In the genomic region with DNA sequence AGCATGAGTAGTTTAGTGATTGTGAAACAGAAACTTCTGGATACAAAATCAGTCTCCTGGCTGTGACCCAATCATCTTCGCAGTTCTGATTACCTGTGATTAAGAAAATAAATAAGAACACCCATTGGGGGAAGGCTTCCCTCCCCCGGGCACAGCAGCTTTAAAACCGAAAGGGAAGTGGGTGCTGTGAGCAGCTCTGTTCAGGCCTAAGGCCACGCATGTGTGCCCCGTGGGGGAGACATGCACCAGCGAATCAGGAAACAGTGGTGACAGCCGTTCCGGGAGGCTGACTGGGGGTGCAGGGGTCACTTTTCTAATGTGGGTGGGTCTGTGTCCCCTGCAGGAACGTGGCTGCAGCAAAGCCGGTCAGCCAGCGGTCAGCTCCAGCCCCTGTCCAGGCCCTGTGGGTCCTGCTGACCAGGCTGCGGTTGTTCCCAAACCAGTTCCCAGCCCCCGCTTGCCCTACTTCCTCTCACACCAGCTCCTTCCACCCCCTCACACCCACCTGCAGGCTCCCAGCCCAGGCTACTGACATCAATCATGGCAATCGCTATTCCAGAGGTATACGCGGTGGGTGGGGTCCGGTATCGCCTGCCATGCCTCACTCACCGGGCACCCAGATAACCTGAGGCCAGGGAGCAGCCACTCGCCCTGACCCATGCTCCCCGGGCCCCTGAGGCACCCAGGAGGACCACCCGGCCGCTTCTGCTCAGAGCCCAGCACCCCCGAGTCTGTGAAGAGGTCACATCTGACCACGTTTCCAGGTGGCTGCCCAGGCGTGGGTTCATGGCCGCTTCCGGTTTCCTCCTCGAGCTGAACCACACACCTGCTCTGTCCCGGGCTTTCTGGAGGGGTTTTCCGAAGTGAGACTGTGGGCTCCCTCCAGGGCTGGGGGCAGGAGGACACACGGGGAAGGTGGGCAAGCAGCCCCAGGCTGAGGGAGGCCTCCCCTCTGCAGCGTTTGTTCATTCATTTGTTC, we compare ENCODE assay signal across 12 cellular contexts. TPM values are rescaled to one million over a fixed set of nuclear protein-coding genes. Genes with fewer than 3 reads are reported as not detected.
DNase-seq lines count a peak whose midpoint lies in the region; ATAC-seq and TF ChIP-seq lines count a peak whose summit lies in the region.
"Not testable (repeated sequence)": the region's sequence is repeated elsewhere in the genome, so short reads cannot be mapped to it uniquely, and the experiment has no call there.
"Had no signal": no experiment of that assay in that cellular context is flagged by ENCODE, and none has a peak within 500 bp of the region (broad histone marks: within the 10 kb centered on the region; RNA-seq: fewer than 3 reads in every experiment).

No MANE protein-coding gene starts in this region.

- not testable (repeated sequence) for H3K27me3 Mint-ChIP-seq in T-helper 17 cell; effector memory CD8-positive, alpha-beta T cell

- not testable (repeated sequence) for H3K36me3 ChIP-seq in mucosa of descending colon (ENCODE audit: low read depth)

- not testable (repeated sequence) for H3K4me1 ChIP-seq in mucosa of descending colon (ENCODE audit: low read depth)

- DNase-seq in T-helper 17 cell; effector memory CD8-positive, alpha-beta T cell; mucosa of descending colon: not testable (repeated sequence)

- ATAC-seq in GM18907 (IDR thresholded peaks at IDR 0.05; ENCODE audit: unreplicated experiment) (peak; percentile 67), GM21423 (IDR thresholded peaks at IDR 0.05; ENCODE audit: unreplicated experiment) (peak; percentile 59), HG02798 (IDR thresholded peaks at IDR 0.05; ENCODE audit: poor library complexity, unreplicated experiment) (peak; percentile 60), HG03159 (IDR thresholded peaks at IDR 0.05; ENCODE audit: unreplicated experiment) (peak; percentile 50), T-helper 17 cell (peak; percentile 89), mucosa of descending colon (peak; percentile 81)
- ATAC-seq in effector memory CD8-positive, alpha-beta T cell (replicated peaks), result peak; percentile 89

- not testable (repeated sequence) for TF ChIP-seq CTCF in mucosa of descending colon (IDR thresholded peaks at IDR 0.05)

- not testable (repeated sequence) for H3K4me3 ChIP-seq in mucosa of descending colon

- H3K4me1 Mint-ChIP-seq in T-helper 17 cell; effector memory CD8-positive, alpha-beta T cell (ENCODE audit: low read depth in 2 of 2): not testable (repeated sequence)

- H3K36me3 Mint-ChIP-seq in T-helper 17 cell (ENCODE audit: low read depth); effector memory CD8-positive, alpha-beta T cell (ENCODE audit: insufficient read depth): not testable (repeated sequence)

- H3K4me3 Mint-ChIP-seq in T-helper 17 cell; effector memory CD8-positive, alpha-beta T cell: not testable (repeated sequence)

- intact Hi-C loops in mucosa of descending colon (cut with DNase I, micrococcal nuclease), result not testable (repeated sequence)

- H3K9me3 Mint-ChIP-seq in effector memory CD8-positive, alpha-beta T cell, result not testable (repeated sequence)

- H3K27ac Mint-ChIP-seq in T-helper 17 cell; effector memory CD8-positive, alpha-beta T cell: not testable (repeated sequence)

- not testable (repeated sequence) for H3K9me3 ChIP-seq in T-helper 17 cell (ENCODE audit: control insufficient read depth, low read length, poor library complexity, severe bottlenecking); mucosa of descending colon

RNA-seq across cellular contexts. Expression of a gene that starts 33.8 kb away (rescaled TPM):
- total RNA-seq in T-helper 17 cell (10 to 100 TPM in 1 of 2 donors, 1 to 10 TPM in 1; 9.4 to 19.1 TPM), mucosa of descending colon (1 to 10 TPM; 3.0 to 8.5 (median 6.0) TPM)

RNA-seq across cellular contexts. Expression of a gene that starts 54.7 kb away (rescaled TPM):
- total RNA-seq in T-helper 17 cell, result not detected
- total RNA-seq in mucosa of descending colon, result not detected
- total RNA-seq: activated CD4-positive, alpha-beta T cell treated with anti-CD3 and anti-CD28 coated beads, Interleukin-2, amount 10 ng/mL, durations not matched to agents 7 days and 5 days; dorsolateral prefrontal cortex; epithelial cell of proximal tubule; posterior vena cava; skeletal muscle tissue had no signal
